In genomic region chr16:51629602-51630001, GRCh38 we compare ENCODE assay signal across 28 cellular contexts.
"Had no signal": no experiment of that assay in that cellular context is flagged by ENCODE, and none has a peak within 500 bp of the region (broad histone marks: within the 10 kb centered on the region; RNA-seq: fewer than 3 reads in every experiment).

No MANE protein-coding gene starts in this region.

- H3K4me3 Mint-ChIP-seq: activated CD4-positive, alpha-beta memory T cell treated with anti-CD3 and anti-CD28 coated beads, Interleukin-2, amount 10 ng/mL, durations not matched to agents 7 days and 5 days; activated naive CD4-positive, alpha-beta T cell treated with anti-CD3 and anti-CD28 coated beads, Interleukin-2, amount 10 ng/mL, durations not matched to agents 7 days and 5 days; activated naive CD8-positive, alpha-beta T cell treated with anti-CD3 and anti-CD28 coated beads for 36 hours; activated T-helper 17 cell treated with anti-CD3 and anti-CD28 coated beads, Interleukin-2, amount 50 U/mL, for 72 hours; T-cell had no signal

- DNase-seq: activated CD4-positive, alpha-beta memory T cell treated with anti-CD3 and anti-CD28 coated beads, Interleukin-2, amount 10 ng/mL, durations not matched to agents 7 days and 5 days; activated CD4-positive, alpha-beta T cell treated with anti-CD3 and anti-CD28 coated beads, Interleukin-2, amount 50 U/mL, for 1 hour; activated CD4-positive, CD25-positive, alpha-beta regulatory T cell; activated gamma-delta T cell treated with Interleukin-2 at 50 U/mL for 16 hours; activated naive CD4-positive, alpha-beta T cell treated with anti-CD3 and anti-CD28 coated beads, Interleukin-2, amount 10 ng/mL, durations not matched to agents 7 days and 5 days; activated naive CD8-positive, alpha-beta T cell treated with anti-CD3 and anti-CD28 coated beads for 36 hours; activated T-cell treated with anti-CD3 and anti-CD28 coated beads for 4 hours; activated T-cell treated with anti-CD3 and anti-CD28 coated beads, Interleukin-2, amount 50 U/mL, for 48 hours; adrenal gland; anterior cingulate cortex; cerebellar nuclear complex; Kasumi-1; KBM-7; NCI-H1048; NCI-H146; NCI-H187 treated with DMSO at 0.1 percent for 48 hours; NCI-H2081 treated with DMSO at 0.1 percent for 48 hours; NCI-H446; NCI-H524; NCI-H774; NK-92 treated with Interleukin-12 subunit alpha and Interleukin-12 subunit beta, amount 100 ng/mL, for 24 hours; OCI-M1; RPMI8226; T-cell; T-helper 2 cell had no signal

- H3K27ac Mint-ChIP-seq: activated CD4-positive, alpha-beta memory T cell treated with anti-CD3 and anti-CD28 coated beads, Interleukin-2, amount 10 ng/mL, durations not matched to agents 7 days and 5 days; activated naive CD4-positive, alpha-beta T cell treated with anti-CD3 and anti-CD28 coated beads, Interleukin-2, amount 10 ng/mL, durations not matched to agents 7 days and 5 days; activated naive CD8-positive, alpha-beta T cell treated with anti-CD3 and anti-CD28 coated beads for 36 hours; activated T-helper 17 cell treated with anti-CD3 and anti-CD28 coated beads, Interleukin-2, amount 50 U/mL, for 72 hours; T-cell had no signal

- H3K36me3 Mint-ChIP-seq: activated naive CD4-positive, alpha-beta T cell treated with anti-CD3 and anti-CD28 coated beads, Interleukin-2, amount 10 ng/mL, durations not matched to agents 7 days and 5 days; activated naive CD8-positive, alpha-beta T cell treated with anti-CD3 and anti-CD28 coated beads for 36 hours; T-cell had no signal

- H3K27me3 Mint-ChIP-seq: activated CD4-positive, alpha-beta memory T cell treated with anti-CD3 and anti-CD28 coated beads, Interleukin-2, amount 10 ng/mL, durations not matched to agents 7 days and 5 days; activated naive CD4-positive, alpha-beta T cell treated with anti-CD3 and anti-CD28 coated beads, Interleukin-2, amount 10 ng/mL, durations not matched to agents 7 days and 5 days; activated naive CD8-positive, alpha-beta T cell treated with anti-CD3 and anti-CD28 coated beads for 36 hours; activated T-helper 17 cell treated with anti-CD3 and anti-CD28 coated beads, Interleukin-2, amount 50 U/mL, for 72 hours; T-cell had no signal

- H3K4me1 Mint-ChIP-seq: activated CD4-positive, alpha-beta memory T cell treated with anti-CD3 and anti-CD28 coated beads, Interleukin-2, amount 10 ng/mL, durations not matched to agents 7 days and 5 days; activated naive CD4-positive, alpha-beta T cell treated with anti-CD3 and anti-CD28 coated beads, Interleukin-2, amount 10 ng/mL, durations not matched to agents 7 days and 5 days; activated naive CD8-positive, alpha-beta T cell treated with anti-CD3 and anti-CD28 coated beads for 36 hours; activated T-helper 17 cell treated with anti-CD3 and anti-CD28 coated beads, Interleukin-2, amount 50 U/mL, for 72 hours; T-cell had no signal

- ATAC-seq: activated T-helper 17 cell treated with anti-CD3 and anti-CD28 coated beads, Interleukin-2, amount 50 U/mL, for 72 hours; Panc1; Right ventricle myocardium inferior; T-cell had no signal
